ENCODE assay signal across 17 cellular contexts in the genomic region with DNA sequence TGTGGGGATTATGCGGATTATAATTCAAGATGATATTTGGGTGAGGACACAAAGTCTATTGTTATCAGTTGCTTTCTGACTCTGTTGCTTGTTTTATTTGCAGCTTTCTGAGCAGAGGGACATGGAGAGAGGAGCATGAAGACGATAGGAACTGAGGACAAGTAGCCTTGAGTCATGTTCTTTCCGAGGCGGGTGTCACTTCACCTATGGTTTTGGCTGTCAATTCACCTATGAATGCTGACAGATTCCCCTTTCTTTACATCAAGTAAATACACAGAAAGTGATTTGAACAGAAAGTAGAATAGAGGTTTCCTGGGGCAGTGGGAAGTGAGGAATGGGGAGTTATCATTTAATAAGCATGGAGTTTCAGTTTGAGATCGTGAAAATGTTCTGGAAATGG.
"Had no signal": no experiment of that assay in that cellular context is flagged by ENCODE, and none has a peak within 500 bp of the region (broad histone marks: within the 10 kb centered on the region; RNA-seq: fewer than 3 reads in every experiment).

No MANE protein-coding gene starts in this region.

- H3K36me3 Mint-ChIP-seq: immature natural killer cell had no signal

- H3K36me3 ChIP-seq: gastrocnemius medialis, heart left ventricle, upper lobe of left lung had no signal

- H3K4me1 ChIP-seq: gastrocnemius medialis, heart left ventricle, upper lobe of left lung had no signal

- H3K4me3 Mint-ChIP-seq: immature natural killer cell, nephron had no signal

- H3K4me1 Mint-ChIP-seq: immature natural killer cell, nephron had no signal

- DNase-seq: activated CD4-positive, alpha-beta T cell treated with anti-CD3 and anti-CD28 coated beads, Interleukin-2, amount 50 U/mL, for 1 hour; activated CD8-positive, alpha-beta memory T cell treated with anti-CD3 and anti-CD28 coated beads, Interleukin-2, amount 50 U/mL, for 4 hours; activated gamma-delta T cell; dorsolateral prefrontal cortex; erythroblast; gastrocnemius medialis; heart left ventricle; immature natural killer cell; mesendoderm; nucleus accumbens; posterior cingulate gyrus; retina; stimulated activated CD4-positive, alpha-beta T cell treated with anti-CD3 and anti-CD28 coated beads, Interleukin-4, amount 100 ng/mL, for 1 hour; stimulated activated naive CD4-positive, alpha-beta T cell treated with Interleukin-2 at 50 U/mL for 16 hours; upper lobe of left lung had no signal

- H3K27ac Mint-ChIP-seq: immature natural killer cell, nephron had no signal

- H3K27me3 ChIP-seq: gastrocnemius medialis, heart left ventricle, upper lobe of left lung had no signal

- H3K4me3 ChIP-seq: dorsolateral prefrontal cortex, gastrocnemius medialis, heart left ventricle, upper lobe of left lung had no signal

- H3K9me3 ChIP-seq: gastrocnemius medialis, heart left ventricle, upper lobe of left lung had no signal

- ATAC-seq: gastrocnemius medialis, heart left ventricle had no signal

- H3K27ac ChIP-seq: dorsolateral prefrontal cortex, gastrocnemius medialis, heart left ventricle, upper lobe of left lung, VCaP had no signal
